Comparison of ENCODE assay signal across 1 cellular context in genomic region chr7:1558181-1558811, GRCh38.
TF ChIP-seq lines count a peak whose summit lies in the region.

No MANE protein-coding gene starts in this region.

TF ChIP-seq in HepG2, 621 proteins besides CTCF, POLR2A, EP300 and RAD21 (continued from another document and continues in another):
- TF ChIP-seq RERE (CRISPR knock-in tag; IDR thresholded peaks at IDR 0.05; ENCODE audit: low read depth), result no peak
- 0 out of 2 replicates have a peak, but pooled peaks have one; percentile 25 for TF ChIP-seq ZIK1 (CRISPR knock-in tag; IDR thresholded peaks at IDR 0.05; ENCODE audit: borderline replicate concordance, low read depth)
- no peak for TF ChIP-seq PHF20 (CRISPR knock-in tag; IDR thresholded peaks at IDR 0.05)
- TF ChIP-seq ZNF441 (CRISPR knock-in tag; IDR thresholded peaks at IDR 0.05; ENCODE audit: borderline replicate concordance), result no peak
- TF ChIP-seq MAZ (IDR thresholded peaks at IDR 0.05; ENCODE audit: borderline replicate concordance, low read depth, low read length), result peak; percentile 49; the same call in 1 of the 2 replicates
- TF ChIP-seq MAZ (CRISPR knock-in tag; IDR thresholded peaks at IDR 0.05; ENCODE audit: low read depth), result 0 out of 2 replicates have a peak, but pooled peaks have one; percentile 37
- TF ChIP-seq DRAP1 (CRISPR knock-in tag; IDR thresholded peaks at IDR 0.05), result no peak; the same call in 1 of the 2 replicates
- TF ChIP-seq KMT2B (CRISPR knock-in tag; IDR thresholded peaks at IDR 0.05), result 0 out of 2 replicates have a peak, but pooled peaks have one; percentile 17
- no peak for TF ChIP-seq PHF21A (CRISPR knock-in tag; IDR thresholded peaks at IDR 0.05)
- TF ChIP-seq NR2C2 (CRISPR knock-in tag; IDR thresholded peaks at IDR 0.05; ENCODE audit: borderline replicate concordance), result no peak; the same call in 1 of the 2 replicates
- 0 out of 2 replicates have a peak, but pooled peaks have one; percentile 12 for TF ChIP-seq ZFP91 (CRISPR knock-in tag; IDR thresholded peaks at IDR 0.05; ENCODE audit: borderline replicate concordance)
- no peak for TF ChIP-seq ZNF180 (CRISPR knock-in tag; IDR thresholded peaks at IDR 0.05; ENCODE audit: borderline replicate concordance, low read depth)
- no peak for TF ChIP-seq PAF1 (CRISPR knock-in tag; IDR thresholded peaks at IDR 0.05)
- peak; percentile 68 for TF ChIP-seq ZNF574 (CRISPR knock-in tag; IDR thresholded peaks at IDR 0.05)
- no peak for TF ChIP-seq RFXAP (CRISPR knock-in tag; IDR thresholded peaks at IDR 0.05; ENCODE audit: borderline replicate concordance)
- peak; percentile 12; the same call in 1 of the 2 replicates for TF ChIP-seq EED (CRISPR knock-in tag; IDR thresholded peaks at IDR 0.05)
- TF ChIP-seq ZMYM3 (CRISPR knock-in tag; IDR thresholded peaks at IDR 0.05), result peak; percentile 92
- TF ChIP-seq MBD4 (IDR thresholded peaks at IDR 0.05; ENCODE audit: borderline replicate concordance, low read length), result no peak
- TF ChIP-seq NFYC (CRISPR knock-in tag; IDR thresholded peaks at IDR 0.05), result no peak
- TF ChIP-seq ERF (CRISPR knock-in tag; IDR thresholded peaks at IDR 0.05), result peak; percentile 36; the same call in 1 of the 2 replicates
- TF ChIP-seq HNRNPLL (IDR thresholded peaks at IDR 0.05; ENCODE audit: low read depth, low read length, poor library complexity, severe bottlenecking), result no peak
- TF ChIP-seq KLF16 (CRISPR knock-in tag; IDR thresholded peaks at IDR 0.05), result no peak
- no peak for TF ChIP-seq RNF2 (conservative IDR thresholded peaks at IDR 0.05; ENCODE audit: low read depth)
- TF ChIP-seq ATF2 (CRISPR knock-in tag; IDR thresholded peaks at IDR 0.05), result no peak
- no peak for TF ChIP-seq TFDP2 (CRISPR knock-in tag; IDR thresholded peaks at IDR 0.05)
- TF ChIP-seq MNT (IDR thresholded peaks at IDR 0.05), result no peak
- no peak for TF ChIP-seq ZZZ3 (CRISPR knock-in tag; IDR thresholded peaks at IDR 0.05; ENCODE audit: borderline replicate concordance)
- 0 out of 2 replicates have a peak, but pooled peaks have one; percentile 17 for TF ChIP-seq ZBTB38 (CRISPR knock-in tag; IDR thresholded peaks at IDR 0.05)
- TF ChIP-seq ZNF615 (CRISPR knock-in tag; IDR thresholded peaks at IDR 0.05; ENCODE audit: borderline replicate concordance), result no peak
- TF ChIP-seq ZNF160 (CRISPR knock-in tag; IDR thresholded peaks at IDR 0.05), result no peak
- TF ChIP-seq MEF2D (CRISPR knock-in tag; IDR thresholded peaks at IDR 0.05), result peak; percentile 49; the same call in 1 of the 2 replicates
- 0 out of 2 replicates have a peak, but pooled peaks have one; percentile 19 for TF ChIP-seq HNRNPL (IDR thresholded peaks at IDR 0.05; ENCODE audit: low read depth, low read length)
- TF ChIP-seq ZNF777 (CRISPR knock-in tag; IDR thresholded peaks at IDR 0.05), result no peak
- no peak for TF ChIP-seq ZNF761 (CRISPR knock-in tag; conservative IDR thresholded peaks at IDR 0.05)
- no peak for TF ChIP-seq GABPA (IDR thresholded peaks at IDR 0.05; ENCODE audit: low read depth, low read length)
- TF ChIP-seq GABPA (CRISPR knock-in tag; IDR thresholded peaks at IDR 0.05; ENCODE audit: low read depth), result 0 out of 2 replicates have a peak, but pooled peaks have one; percentile 36
- 0 out of 2 replicates have a peak, but pooled peaks have one; percentile 39 for TF ChIP-seq MED1 (CRISPR knock-in tag; IDR thresholded peaks at IDR 0.05)
- peak; percentile 56; the same call in 1 of the 2 replicates for TF ChIP-seq MAX (IDR thresholded peaks at IDR 0.05)
- no peak for TF ChIP-seq ZNF776 (CRISPR knock-in tag; IDR thresholded peaks at IDR 0.05)
- no peak for TF ChIP-seq ZNF746 (CRISPR knock-in tag; IDR thresholded peaks at IDR 0.05)
- peak; percentile 68 for TF ChIP-seq ZNF687 (CRISPR knock-in tag; IDR thresholded peaks at IDR 0.05)
